ENCODE assay signal across 24 cellular contexts in the genomic region with DNA sequence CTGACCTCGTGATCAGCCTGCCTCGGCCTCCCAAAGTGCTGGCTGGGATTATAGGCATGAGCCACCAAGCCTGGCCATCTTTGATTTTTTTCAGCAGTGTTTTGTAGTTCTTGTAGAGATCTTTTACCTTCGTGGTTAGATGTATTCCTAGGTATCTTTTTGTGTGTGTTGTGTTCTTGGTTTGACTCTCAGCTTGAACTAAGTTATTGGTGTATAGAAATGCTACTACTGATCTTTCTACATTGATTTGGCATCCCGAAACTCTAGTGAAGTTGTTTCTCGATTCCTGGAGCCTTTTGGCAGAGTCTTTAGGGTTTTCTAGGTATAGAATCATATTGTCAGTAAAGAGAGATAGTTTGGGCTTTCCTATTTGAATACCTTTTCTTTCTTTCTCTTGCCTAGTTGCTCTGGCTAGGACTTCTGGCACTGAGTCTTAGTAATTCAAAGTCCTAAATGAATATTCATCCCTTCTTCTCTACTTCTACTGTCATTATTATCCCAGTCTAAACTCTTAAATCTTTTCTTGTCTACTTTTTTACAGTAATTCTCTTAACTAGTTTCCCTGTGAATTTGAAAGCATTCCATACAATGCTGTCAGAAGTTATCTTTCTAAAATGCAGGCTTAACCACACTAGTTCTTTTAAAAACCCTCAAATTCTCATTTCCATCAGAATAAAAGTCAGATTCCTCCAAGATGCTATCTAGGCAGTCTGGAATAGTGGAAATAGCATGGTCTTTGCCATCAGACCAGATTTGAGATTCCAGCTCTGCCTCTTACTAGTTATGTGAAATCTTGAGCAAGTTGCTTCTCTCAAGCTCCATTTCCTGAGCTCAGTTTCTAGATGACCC. TPM values are rescaled to one million over a fixed set of nuclear protein-coding genes. Genes with fewer than 3 reads are reported as not detected.
DNase-seq lines count a peak whose midpoint lies in the region; ATAC-seq lines count a peak whose summit lies in the region.
"Had no signal": no experiment of that assay in that cellular context is flagged by ENCODE, and none has a peak within 500 bp of the region (broad histone marks: within the 10 kb centered on the region; RNA-seq: fewer than 3 reads in every experiment).

No MANE protein-coding gene starts in this region.

- H3K9me3 Mint-ChIP-seq in activated CD8-positive, alpha-beta memory T cell treated with anti-CD3 and anti-CD28 coated beads, Interleukin-2, amount 10 ng/mL, durations not matched to agents 7 days and 5 days (ENCODE audit: low read depth): no peaks in the 10 kb centered on the region
- H3K9me3 Mint-ChIP-seq in activated naive CD8-positive, alpha-beta T cell treated with anti-CD3 and anti-CD28 coated beads, Interleukin-2, amount 50 U/mL, for 24 hours: peaks cover 4% of the 10 kb centered on the region
- H3K9me3 Mint-ChIP-seq in stimulated activated effector memory CD8-positive, alpha-beta T cell treated with anti-CD3 and anti-CD28 coated beads, Interleukin-12 subunit alpha, Interleukin-12 subunit beta, amount 100 ng/mL, for 72 hours: peaks cover 2% of the 10 kb centered on the region
- H3K9me3 Mint-ChIP-seq: endodermal cell had no signal

- ATAC-seq in activated CD8-positive, alpha-beta memory T cell treated with anti-CD3 and anti-CD28 coated beads, Interleukin-2, amount 10 ng/mL, durations not matched to agents 7 days and 5 days: peak; percentile 35
- ATAC-seq in HG03565 (IDR thresholded peaks at IDR 0.05; ENCODE audit: unreplicated experiment): peak; percentile 48
- no peak for ATAC-seq in activated naive CD8-positive, alpha-beta T cell treated with anti-CD3 and anti-CD28 coated beads, Interleukin-2, amount 50 U/mL, for 24 hours
- ATAC-seq in stimulated activated effector memory CD8-positive, alpha-beta T cell treated with anti-CD3 and anti-CD28 coated beads, Interleukin-12 subunit alpha, Interleukin-12 subunit beta, amount 100 ng/mL, for 72 hours: peak; percentile 84
- no peak for ATAC-seq in HG02642 (IDR thresholded peaks at IDR 0.05; ENCODE audit: poor library complexity, unreplicated experiment)
- ATAC-seq: HCT116, left ventricle myocardium superior had no signal

- H3K4me1 Mint-ChIP-seq in activated CD8-positive, alpha-beta memory T cell treated with anti-CD3 and anti-CD28 coated beads, Interleukin-2, amount 10 ng/mL, durations not matched to agents 7 days and 5 days: peaks cover 53% of the 10 kb centered on the region
- peaks cover 61% of the 10 kb centered on the region for H3K4me1 Mint-ChIP-seq in activated naive CD8-positive, alpha-beta T cell treated with anti-CD3 and anti-CD28 coated beads, Interleukin-2, amount 50 U/mL, for 24 hours
- H3K4me1 Mint-ChIP-seq in stimulated activated effector memory CD8-positive, alpha-beta T cell treated with anti-CD3 and anti-CD28 coated beads, Interleukin-12 subunit alpha, Interleukin-12 subunit beta, amount 100 ng/mL, for 72 hours: peaks cover 52% of the 10 kb centered on the region
- H3K4me1 Mint-ChIP-seq: endodermal cell had no signal

- H3K36me3 Mint-ChIP-seq in activated CD8-positive, alpha-beta memory T cell treated with anti-CD3 and anti-CD28 coated beads, Interleukin-2, amount 10 ng/mL, durations not matched to agents 7 days and 5 days: peaks cover 52% of the 10 kb centered on the region
- H3K36me3 Mint-ChIP-seq in activated naive CD8-positive, alpha-beta T cell treated with anti-CD3 and anti-CD28 coated beads, Interleukin-2, amount 50 U/mL, for 24 hours (ENCODE audit: low read depth): peaks cover 61% of the 10 kb centered on the region
- peaks cover 79% of the 10 kb centered on the region for H3K36me3 Mint-ChIP-seq in stimulated activated effector memory CD8-positive, alpha-beta T cell treated with anti-CD3 and anti-CD28 coated beads, Interleukin-12 subunit alpha, Interleukin-12 subunit beta, amount 100 ng/mL, for 72 hours

- peak overlapping the region; percentile 60 for H3K27ac Mint-ChIP-seq in activated CD8-positive, alpha-beta memory T cell treated with anti-CD3 and anti-CD28 coated beads, Interleukin-2, amount 10 ng/mL, durations not matched to agents 7 days and 5 days
- peak overlapping the region; percentile 64 for H3K27ac Mint-ChIP-seq in activated naive CD8-positive, alpha-beta T cell treated with anti-CD3 and anti-CD28 coated beads, Interleukin-2, amount 50 U/mL, for 24 hours
- peak overlapping the region; percentile 82 for H3K27ac Mint-ChIP-seq in stimulated activated effector memory CD8-positive, alpha-beta T cell treated with anti-CD3 and anti-CD28 coated beads, Interleukin-12 subunit alpha, Interleukin-12 subunit beta, amount 100 ng/mL, for 72 hours
- H3K27ac Mint-ChIP-seq: endodermal cell had no signal

- H3K27me3 Mint-ChIP-seq in activated CD8-positive, alpha-beta memory T cell treated with anti-CD3 and anti-CD28 coated beads, Interleukin-2, amount 10 ng/mL, durations not matched to agents 7 days and 5 days: no peaks in the 10 kb centered on the region
- H3K27me3 Mint-ChIP-seq in activated naive CD8-positive, alpha-beta T cell treated with anti-CD3 and anti-CD28 coated beads, Interleukin-2, amount 50 U/mL, for 24 hours: no peaks in the 10 kb centered on the region

- no peak for DNase-seq in activated CD8-positive, alpha-beta memory T cell treated with anti-CD3 and anti-CD28 coated beads, Interleukin-2, amount 10 ng/mL, durations not matched to agents 7 days and 5 days
- no peak for DNase-seq in activated CD8-positive, alpha-beta memory T cell treated with anti-CD3 and anti-CD28 coated beads, Interleukin-2, amount 50 U/mL, for 48 hours
- no peak for DNase-seq in activated naive CD8-positive, alpha-beta T cell treated with anti-CD3 and anti-CD28 coated beads, Interleukin-2, amount 50 U/mL, for 24 hours
- no peak for DNase-seq in stimulated activated effector memory CD8-positive, alpha-beta T cell treated with anti-CD3 and anti-CD28 coated beads, Interleukin-12 subunit alpha, Interleukin-12 subunit beta, amount 100 ng/mL, for 72 hours (ENCODE audit: low spot score in 2 of 2)
- DNase-seq in SIG-M5 (lab: John Stamatoyannopoulos, UW) (no peak), DMS 273 treated with DMSO at 0.1 percent for 48 hours (lab: John Stamatoyannopoulos, UW) (no peak)
- DNase-seq: activated CD4-positive, CD25-positive, alpha-beta regulatory T cell; DND-41; endodermal cell; Kasumi-1; left ventricle myocardium superior; NCI-H1105; NCI-H2107; NCI-H526; occipital lobe; retina; SHP77 treated with DMSO at 0.1 percent for 48 hours; stimulated activated naive CD4-positive, alpha-beta T cell had no signal

- CTCF ChIA-PET in activated CD8-positive, alpha-beta memory T cell treated with anti-CD3 and anti-CD28 coated beads, Interleukin-2, amount 10 ng/mL, durations not matched to agents 7 days and 5 days (lab: Charles Lee): interaction anchor here (1.0 to 2.8 kb wide), 8 partner anchors 15 to 188 kb away, joined by 3 to 17 read pairs (median 6); no protein-coding TSS in a partner anchor

- no peak overlapping the region for H3K4me3 Mint-ChIP-seq in activated CD8-positive, alpha-beta memory T cell treated with anti-CD3 and anti-CD28 coated beads, Interleukin-2, amount 10 ng/mL, durations not matched to agents 7 days and 5 days
- H3K4me3 Mint-ChIP-seq in activated naive CD8-positive, alpha-beta T cell treated with anti-CD3 and anti-CD28 coated beads, Interleukin-2, amount 50 U/mL, for 24 hours: no peak overlapping the region
- peak overlapping the region; percentile 14 for H3K4me3 Mint-ChIP-seq in stimulated activated effector memory CD8-positive, alpha-beta T cell treated with anti-CD3 and anti-CD28 coated beads, Interleukin-12 subunit alpha, Interleukin-12 subunit beta, amount 100 ng/mL, for 72 hours
- H3K4me3 Mint-ChIP-seq: endodermal cell had no signal

RNA-seq across cellular contexts. Expression of gene GPR18, which starts 7.0 kb away (rescaled TPM):
- 10 to 100 TPM; 11.1 to 13.1 TPM for total RNA-seq in activated CD8-positive, alpha-beta memory T cell treated with anti-CD3 and anti-CD28 coated beads, Interleukin-2, amount 10 ng/mL, durations not matched to agents 7 days and 5 days
- total RNA-seq: A673, cerebellum, endodermal cell, fibroblast of lung, left ventricle myocardium superior, occipital lobe had no signal

RNA-seq across cellular contexts. Expression of gene UBAC2, which starts 50.5 kb away (rescaled TPM):
- total RNA-seq in activated CD8-positive, alpha-beta memory T cell treated with anti-CD3 and anti-CD28 coated beads, Interleukin-2, amount 10 ng/mL, durations not matched to agents 7 days and 5 days: 10 to 100 TPM; 52.8 to 60.8 TPM

RNA-seq across cellular contexts. Expression of gene GPR183, which starts 56.0 kb away (rescaled TPM):
- 10 to 100 TPM; 15.3 to 19.5 TPM for total RNA-seq in activated CD8-positive, alpha-beta memory T cell treated with anti-CD3 and anti-CD28 coated beads, Interleukin-2, amount 10 ng/mL, durations not matched to agents 7 days and 5 days
- total RNA-seq: A673, fibroblast of lung had no signal

Comparison
In these comparisons a context has a peak if more than half of its experiments do, and no peak if none do; other contexts are left out.
1. ATAC-seq: peak in activated CD8-positive, alpha-beta memory T cell treated with anti-CD3 and anti-CD28 coated beads, Interleukin-2, amount 10 ng/mL, durations not matched to agents 7 days and 5 days (single experiment), HG03565 (single experiment) and stimulated activated effector memory CD8-positive, alpha-beta T cell treated with anti-CD3 and anti-CD28 coated beads, Interleukin-12 subunit alpha, Interleukin-12 subunit beta, amount 100 ng/mL, for 72 hours (single experiment); none in activated naive CD8-positive, alpha-beta T cell treated with anti-CD3 and anti-CD28 coated beads, Interleukin-2, amount 50 U/mL, for 24 hours (single experiment) and HG02642 (single experiment).
2. Peak in every context shown above with its lines, with median percentiles within 50 percentile points of each other: H3K27ac Mint-ChIP-seq.